ENCODE assay signal across 10 cellular contexts in genomic region chr5:56839062-56839461, GRCh38. TPM values are rescaled to one million over a fixed set of nuclear protein-coding genes. Genes with fewer than 3 reads are reported as not detected.
DNase-seq lines count a peak whose midpoint lies in the region; ATAC-seq and TF ChIP-seq lines count a peak whose summit lies in the region.
"Had no signal": no experiment of that assay in that cellular context is flagged by ENCODE, and none has a peak within 500 bp of the region (broad histone marks: within the 10 kb centered on the region; RNA-seq: fewer than 3 reads in every experiment).

No MANE protein-coding gene starts in this region.

- peak overlapping the region; percentile 95; the same call in 1 of the 2 replicates for H4K5ac ChIP-seq in IMR-90 (ENCODE audit: low read depth, low read length)

- peak overlapping the region; percentile 70 to 86 (median 85) for H3K27ac Mint-ChIP-seq in CD4-positive, CD25-positive, alpha-beta regulatory T cell
- H3K27ac Mint-ChIP-seq in nephron = peak overlapping the region; percentile 75 to 84 (median 81)
- H3K27ac Mint-ChIP-seq: activated T-helper 1 cell treated with anti-CD3 and anti-CD28 coated beads, Interleukin-12 subunit alpha, Interleukin-12 subunit beta, Interleukin-2, Interleukin-4 antibody, amounts not matched to agents 30 ng/mL and 10 ng/mL and 1 ng/mL, durations not matched to agents 14 hours and 24 hours and 36 hours had no signal

- TF ChIP-seq POLR2A in IMR-90 (IDR thresholded peaks at IDR 0.05; ENCODE audit: low read depth, low read length) (no peak), breast epithelium (IDR thresholded peaks at IDR 0.05) (no peak)

- H2AK9ac ChIP-seq in IMR-90 (replicated peaks; ENCODE audit: low read depth, low read length, poor library complexity) = no peak overlapping the region

- H3K36me3 Mint-ChIP-seq in CD4-positive, CD25-positive, alpha-beta regulatory T cell = peaks cover 4% of the 10 kb centered on the region
- peaks cover 3% of the 10 kb centered on the region for H3K36me3 Mint-ChIP-seq in nephron (ENCODE audit: low read depth)

- H3K4me3 Mint-ChIP-seq in CD4-positive, CD25-positive, alpha-beta regulatory T cell = peak overlapping the region; percentile 45 to 87 (median 62)
- no peak overlapping the region for H3K4me3 Mint-ChIP-seq in nephron

- H3K14ac ChIP-seq in IMR-90 (replicated peaks; ENCODE audit: low read depth, low read length) = no peak overlapping the region

- peaks cover 62% of the 10 kb centered on the region for H4K20me1 ChIP-seq in IMR-90 (ENCODE audit: insufficient read depth, low read length)

- peak overlapping the region; percentile 8; the same call in 1 of the 2 replicates for H3K23ac ChIP-seq in IMR-90 (ENCODE audit: low read depth, low read length)

- CTCF ChIA-PET in IMR-90 (lab: Yijun Ruan, JAX) = interaction anchor here (0.6 to 2.8 kb wide), 10 partner anchors 10 to 676 kb away, joined by 3 to 46 read pairs (median 3); no protein-coding TSS in a partner anchor

- H3K9me1 ChIP-seq in IMR-90 (ENCODE audit: insufficient read depth, low read length) = peaks cover 17% of the 10 kb centered on the region

- 0 out of 3 replicates have a peak overlapping the region, but pooled peaks have one; percentile 12 for H2BK15ac ChIP-seq in IMR-90 (ENCODE audit: low read depth, low read length)

- peaks cover 4% of the 10 kb centered on the region for H3K36me3 ChIP-seq in CD4-positive, CD25-positive, alpha-beta regulatory T cell (ENCODE audit: control insufficient read depth, insufficient read depth, low read length)
- no peaks in the 10 kb centered on the region for H3K36me3 ChIP-seq in IMR-90 (ENCODE audit: control insufficient read depth, insufficient read depth, low read length)
- H3K36me3 ChIP-seq in breast epithelium = no peaks in the 10 kb centered on the region

- no peak overlapping the region for H2AK5ac ChIP-seq in IMR-90 (ENCODE audit: low read depth, low read length)

- H2BK5ac ChIP-seq in IMR-90 (ENCODE audit: low read depth, low read length, poor library complexity, severe bottlenecking) = peak overlapping the region; percentile 32

- H2AFZ ChIP-seq in IMR-90 (replicated peaks; ENCODE audit: low read length, poor library complexity) = no peak overlapping the region

- H4K8ac ChIP-seq in IMR-90 (ENCODE audit: low read depth in 2 of 2, low read length in 2 of 2) = peak overlapping the region in 1 of 2 experiments; percentile 34; a peak in 1 of 4 replicates

- peak overlapping the region; percentile 71 for H3K4me3 ChIP-seq in CD4-positive, CD25-positive, alpha-beta regulatory T cell (ENCODE audit: low read depth, low read length)
- no peak overlapping the region for H3K4me3 ChIP-seq in IMR-90 (ENCODE audit: insufficient read depth, low read depth, low read length)
- H3K4me3 ChIP-seq in breast epithelium = no peak overlapping the region

- no peaks in the 10 kb centered on the region for H3K27me3 Mint-ChIP-seq in CD4-positive, CD25-positive, alpha-beta regulatory T cell
- no peaks in the 10 kb centered on the region for H3K27me3 Mint-ChIP-seq in nephron (ENCODE audit: low read depth)

- H4K91ac ChIP-seq in IMR-90 (ENCODE audit: insufficient read depth, low read depth, low read length) = peak overlapping the region; percentile 2; the same call in 1 of the 2 replicates

- peaks cover 20 to 81% of the 10 kb centered on the region in 2 experiments for H3K79me1 ChIP-seq in IMR-90 (ENCODE audit: low read depth in 1 of 2, low read length in 2 of 2)

- POLR2A ChIA-PET in IMR-90 (lab: Charles Lee; ENCODE audit: unreplicated experiment) = no interaction called here

- peak overlapping the region; percentile 24; the same call in 1 of the 2 replicates for H3K4ac ChIP-seq in IMR-90 (ENCODE audit: low read depth, low read length)

- intact Hi-C loops in IMR-90 (cut with micrococcal nuclease) (loop anchor here (5.0 to 10.0 kb wide), 3 partner anchors 357 to 904 kb away; no protein-coding TSS in a partner anchor), breast epithelium (cut with DNase I; ENCODE audit: low total_unique reads) (no loop called here)

- WGBS in IMR-90 (ENCODE audit: extremely low coverage in 2 of 2, insufficient read length in 1 of 2), 2 experiments = no CpG with 5 or more reads among the region's 4 CpGs

- H2BK120ac ChIP-seq in IMR-90 (ENCODE audit: low read depth, low read length) = peak overlapping the region; percentile 52

- H2BK20ac ChIP-seq in IMR-90 (ENCODE audit: low read depth, low read length) = no peak overlapping the region

- H3K4me2 ChIP-seq in IMR-90 (ENCODE audit: low read depth, low read length) = peak overlapping the region; percentile 100

- DNase-seq in CD4-positive, CD25-positive, alpha-beta regulatory T cell = no peak
- no peak for DNase-seq in IMR-90
- no peak for DNase-seq in breast epithelium (ENCODE audit: low spot score in 2 of 2)
- no peak for DNase-seq in SIG-M5 treated with dmso at 0.1 percent for 504 hours (lab: John Stamatoyannopoulos, UW; ENCODE audit: unreplicated experiment)
- no peak for DNase-seq in amygdala (lab: John Stamatoyannopoulos, UW)
- DNase-seq: DND-41 had no signal

- H3K56ac ChIP-seq in IMR-90 (ENCODE audit: extremely low read depth, insufficient read depth, low read length) = no peak overlapping the region

- no peaks in the 10 kb centered on the region for H3K9me3 Mint-ChIP-seq in CD4-positive, CD25-positive, alpha-beta regulatory T cell
- H3K9me3 Mint-ChIP-seq in nephron = no peaks in the 10 kb centered on the region
- H3K9me3 Mint-ChIP-seq: activated T-helper 1 cell treated with anti-CD3 and anti-CD28 coated beads, Interleukin-12 subunit alpha, Interleukin-12 subunit beta, Interleukin-2, Interleukin-4 antibody, amounts not matched to agents 30 ng/mL and 10 ng/mL and 1 ng/mL, durations not matched to agents 14 hours and 24 hours and 36 hours had no signal

- dilution Hi-C loops in IMR-90 (cut with HindIII; ENCODE audit: low sequenced_read_pairs, unreplicated experiment) = no loop called here

- peaks cover 94% of the 10 kb centered on the region for H3K4me1 ChIP-seq in CD4-positive, CD25-positive, alpha-beta regulatory T cell (ENCODE audit: control insufficient read depth, insufficient read depth, low read length, poor library complexity, severe bottlenecking)
- H3K4me1 ChIP-seq in IMR-90 (ENCODE audit: control insufficient read depth, insufficient read depth, low read length) (peaks cover 11% of the 10 kb centered on the region), breast epithelium (peaks cover 0 to 8% of the 10 kb centered on the region in 2 donors)

- TF ChIP-seq CTCF in IMR-90 (conservative IDR thresholded peaks at IDR 0.05; ENCODE audit: low read depth, low read length) (no peak), breast epithelium (IDR thresholded peaks at IDR 0.05) (no peak), nephron (IDR thresholded peaks at IDR 0.05; ENCODE audit: unreplicated experiment in 3 of 3) (no peak)

- BruUV-seq in IMR-90 (replicated peaks; lab: Mats Ljungman, UMichigan) = no TSS peak

- peak overlapping the region; percentile 86; the same call in 1 of the 2 replicates for H3K18ac ChIP-seq in IMR-90 (ENCODE audit: low read depth, low read length)

- H3K9ac ChIP-seq in IMR-90 (ENCODE audit: low read depth, low read length) = peak overlapping the region; percentile 61; the same call in 1 of the 2 replicates

- H3K4me1 Mint-ChIP-seq in CD4-positive, CD25-positive, alpha-beta regulatory T cell = peaks cover 44 to 95% (median 84%) of the 10 kb centered on the region in 4 donors
- H3K4me1 Mint-ChIP-seq in nephron = peaks cover 50% of the 10 kb centered on the region

- in situ Hi-C loops in IMR-90 (cut with MboI; ENCODE audit: low sequenced_read_pairs) = loop anchor here (5.0 to 10.0 kb wide), 2 partner anchors 567 to 864 kb away; no protein-coding TSS in a partner anchor

- H3K27ac ChIP-seq in CD4-positive, CD25-positive, alpha-beta regulatory T cell (ENCODE audit: insufficient read depth, low read length, poor library complexity, severe bottlenecking) = peak overlapping the region; percentile 74
- peak overlapping the region; percentile 26; the same call in 1 of the 2 replicates for H3K27ac ChIP-seq in IMR-90 (ENCODE audit: insufficient read depth, low read length)
- H3K27ac ChIP-seq in breast epithelium = peak overlapping the region; percentile 71 to 75

- TF ChIP-seq RAD21 in IMR-90 (IDR thresholded peaks at IDR 0.05; ENCODE audit: low read length) = no peak

- H3K9me3 ChIP-seq in CD4-positive, CD25-positive, alpha-beta regulatory T cell (ENCODE audit: control insufficient read depth in 2 of 2, low read length in 2 of 2) = no peaks in the 10 kb centered on the region
- H3K9me3 ChIP-seq in IMR-90 (ENCODE audit: control insufficient read depth, insufficient read depth, low read length) (no peaks in the 10 kb centered on the region), breast epithelium (no peaks in the 10 kb centered on the region)

- no peaks in the 10 kb centered on the region for H3K27me3 ChIP-seq in CD4-positive, CD25-positive, alpha-beta regulatory T cell (ENCODE audit: control insufficient read depth, insufficient read depth, low read length)
- H3K27me3 ChIP-seq in IMR-90 (ENCODE audit: control insufficient read depth, insufficient read depth, low read length) (no peaks in the 10 kb centered on the region), breast epithelium (no peaks in the 10 kb centered on the region)

- ATAC-seq in CD4-positive, CD25-positive, alpha-beta regulatory T cell (ENCODE audit: low read depth in 2 of 2) = no peak
- ATAC-seq in IMR-90 (ENCODE audit: low read depth) = no peak
- no peak for ATAC-seq in HG03159 (IDR thresholded peaks at IDR 0.05; ENCODE audit: unreplicated experiment)
- no peak for ATAC-seq in HG02763 (IDR thresholded peaks at IDR 0.05; ENCODE audit: unreplicated experiment)

TF ChIP-seq in IMR-90, 13 proteins besides CTCF, POLR2A, EP300 and RAD21:
- TF ChIP-seq NFE2L2 (IDR thresholded peaks at IDR 0.05; ENCODE audit: low read depth, low read length) = peak; percentile 46; the same call in 1 of the 2 replicates
- TF ChIP-seq MXI1 (IDR thresholded peaks at IDR 0.05; ENCODE audit: borderline replicate concordance, low read depth, low read length) = no peak
TF ChIP-seq in IMR-90: peak in this region for 1.

RNA-seq across cellular contexts. Expression of gene MAP3K1, which starts 23.7 kb away (rescaled TPM):
- total RNA-seq in CD4-positive, CD25-positive, alpha-beta regulatory T cell = 110 TPM
- 10 to 100 TPM; 64.3 to 84.5 (median 76.1) TPM for polyA plus RNA-seq in CD4-positive, CD25-positive, alpha-beta regulatory T cell
- total RNA-seq in IMR-90 (2012; rRNA removed) = 18.8 and 21.9 TPM in 2 replicates
- polyA plus RNA-seq in IMR-90 (2012; rRNA removed) = 3.8 TPM in 2 replicates
- 0.77 and 0.82 TPM in 2 replicates for polyA plus RNA-seq in IMR-90 (2012; cell fraction: cytosol; rRNA removed)
- 2.2 and 13.9 TPM in 2 replicates for polyA plus RNA-seq in IMR-90 (2012; cell fraction: nucleus; rRNA removed; ENCODE audit: low replicate concordance)
- total RNA-seq in breast epithelium = 100 to 1,000 TPM in 1 of 3 donors, 10 to 100 TPM in 2; 14.9 to 138 (median 77.7) TPM

Comparison
In these comparisons a context has a peak if more than half of its experiments do, and no peak if none do; other contexts are left out.
1. H3K4me3 Mint-ChIP-seq: peak in CD4-positive, CD25-positive, alpha-beta regulatory T cell (4 of 4); none in nephron (0 of 3).
2. Peak in every context shown above with its lines, with median percentiles within 50 percentile points of each other: H3K27ac ChIP-seq.